Comparison of ENCODE assay signal across 1 cellular context in genomic region chr4:40065010-40065409, GRCh38.
TF ChIP-seq lines count a peak whose summit lies in the region.

No MANE protein-coding gene starts in this region.

TF ChIP-seq in WTC11, 78 proteins besides CTCF, POLR2A, EP300 and RAD21 (continued from another document):
- TF ChIP-seq PRDM15 (CRISPR knock-in tag; IDR thresholded peaks at IDR 0.05) (no peak), CREB1 (CRISPR knock-in tag; IDR thresholded peaks at IDR 0.05) (no peak), E2F5 (CRISPR knock-in tag; IDR thresholded peaks at IDR 0.05) (no peak), E2F4 (CRISPR knock-in tag; IDR thresholded peaks at IDR 0.05; ENCODE audit: borderline replicate concordance, low read depth) (no peak), ETV6 (CRISPR knock-in tag; IDR thresholded peaks at IDR 0.05) (no peak), AFF4 (CRISPR knock-in tag; IDR thresholded peaks at IDR 0.05; ENCODE audit: borderline replicate concordance) (no peak), ZNF263 (CRISPR knock-in tag; IDR thresholded peaks at IDR 0.05; ENCODE audit: low read depth) (no peak), SMAD3 (CRISPR knock-in tag; IDR thresholded peaks at IDR 0.05; ENCODE audit: borderline replicate concordance) (no peak), MLX (CRISPR knock-in tag; IDR thresholded peaks at IDR 0.05) (no peak), FOXP4 (CRISPR knock-in tag; IDR thresholded peaks at IDR 0.05) (no peak), TP53 (CRISPR knock-in tag; IDR thresholded peaks at IDR 0.05) (no peak), TEAD4 (CRISPR knock-in tag; IDR thresholded peaks at IDR 0.05) (no peak), ZMAT4 (CRISPR knock-in tag; IDR thresholded peaks at IDR 0.05) (no peak), NFE2L1 (CRISPR knock-in tag; IDR thresholded peaks at IDR 0.05) (no peak)
